11 cellular contexts compared by ENCODE assay signal in the genomic region with DNA sequence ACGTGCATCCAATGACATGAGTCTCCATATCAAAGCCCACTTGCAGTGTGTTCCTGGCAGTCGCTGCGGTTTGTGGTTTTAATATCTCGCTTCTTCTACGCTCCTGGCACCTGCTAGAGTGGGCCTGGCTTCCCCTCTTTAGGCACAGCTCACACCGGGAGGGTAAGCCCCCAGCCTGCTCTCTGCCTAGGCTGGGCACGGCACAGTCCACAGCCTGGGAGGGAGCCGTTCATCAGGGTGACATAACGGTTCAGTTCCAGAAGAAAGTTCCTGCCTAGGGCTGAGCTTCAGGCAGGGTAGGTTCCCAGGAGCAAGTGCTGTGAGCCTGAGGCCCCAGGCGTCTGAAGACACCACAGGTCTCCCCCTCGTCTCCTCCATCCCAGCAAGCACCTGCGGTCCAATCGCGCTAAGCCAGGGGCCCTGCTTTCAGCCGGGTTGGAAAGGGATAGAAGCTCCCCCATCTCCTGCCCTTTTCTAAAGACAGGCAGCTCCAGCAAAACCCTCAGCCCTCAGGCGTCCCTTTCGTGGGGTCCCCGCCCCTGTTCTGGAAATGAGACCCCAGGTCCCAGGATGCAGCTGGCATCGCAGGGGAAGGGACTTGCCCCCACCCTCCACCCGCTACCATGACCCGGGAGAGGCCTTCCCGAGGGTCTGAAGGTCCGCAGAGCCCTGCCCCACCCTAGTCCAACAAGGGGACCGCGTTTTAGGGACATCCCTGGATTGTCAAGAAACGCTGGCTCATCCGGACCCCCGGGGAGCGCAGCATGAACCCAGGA.
DNase-seq lines count a peak whose midpoint lies in the region; ATAC-seq, FAIRE-seq and TF ChIP-seq lines count a peak whose summit lies in the region.
"Had no signal": no experiment of that assay in that cellular context is flagged by ENCODE, and none has a peak within 500 bp of the region (broad histone marks: within the 10 kb centered on the region; RNA-seq: fewer than 3 reads in every experiment).

No MANE protein-coding gene starts in this region.

- H3K23ac ChIP-seq in H9 (ENCODE audit: insufficient read length, low read depth, low read length), result no peak overlapping the region

- H2BK12ac ChIP-seq in H9 (ENCODE audit: insufficient read length, low read depth, low read length), result no peak overlapping the region

- H2BK5ac ChIP-seq in H9 (ENCODE audit: insufficient read length, low read length), result no peak overlapping the region

- no peaks in the 10 kb centered on the region for H3K36me3 ChIP-seq in small intestine (ENCODE audit: control insufficient read depth in 2 of 2, insufficient read depth in 2 of 2, low read length in 2 of 2)
- H3K36me3 ChIP-seq: Peyer's patch had no signal

- no peaks in the 10 kb centered on the region for H3K36me3 Mint-ChIP-seq in H9 (ENCODE audit: insufficient read depth in 1 of 3, low read depth in 3 of 3)
- H3K36me3 Mint-ChIP-seq in naive B cell, result no peaks in the 10 kb centered on the region
- H3K36me3 Mint-ChIP-seq: CD8-positive, alpha-beta memory T cell; memory B cell had no signal

- WGBS in A549 (ENCODE audit: missing lambda C conversion rate), result 57% methylated on average over 29 of the region's 29 CpGs
- WGBS in H9 (ENCODE audit: extremely low coverage, insufficient read length, low lambda C conversion rate), result no CpG with 5 or more reads among the region's 29 CpGs
- WGBS in small intestine, 3 donors, result 30 to 40% (median 31%) methylated on average over 28 to 29 of the region's 29 CpGs

- CTCF ChIA-PET in A549 (lab: Yijun Ruan, JAX), result interaction anchor here (0.6 to 5.1 kb wide), 126 partner anchors 7 to 1580 kb away, joined by 3 to 124 read pairs (median 4); partner anchors contain the start of gene ZNF507

- no peak overlapping the region for H3K4me3 ChIP-seq in A549
- H3K4me3 ChIP-seq in coronary artery, result peak overlapping the region; percentile 53
- H3K4me3 ChIP-seq in small intestine (ENCODE audit: low read depth in 1 of 2, low read length in 2 of 2), result no peak overlapping the region

- H3K4me1 Mint-ChIP-seq in H9 (peaks cover 2 to 14% of the 10 kb centered on the region in 2 experiments; a peak in 3 of 4 replicates), naive B cell (peaks cover 9 to 13% (median 13%) of the 10 kb centered on the region in 3 donors)
- H3K4me1 Mint-ChIP-seq: memory B cell had no signal

- peaks cover 37% of the 10 kb centered on the region for H3K27me3 Mint-ChIP-seq in H9 (ENCODE audit: low read depth)
- peaks cover 27 to 53% (median 50%) of the 10 kb centered on the region in 3 donors for H3K27me3 Mint-ChIP-seq in naive B cell

- H2BK15ac ChIP-seq in H9 (ENCODE audit: low read depth, low read length), result no peak overlapping the region

- H3K4me3 Mint-ChIP-seq in H9, result peak overlapping the region in 1 of 2 experiments; percentile 84; a peak in 4 of 5 replicates
- H3K4me3 Mint-ChIP-seq in naive B cell, result peak overlapping the region in 7 of 8 donors; percentile 9 to 89 (median 73)

- H2AK5ac ChIP-seq in H9 (ENCODE audit: insufficient read length, low read length), result no peak overlapping the region

- H2BK120ac ChIP-seq in H9 (ENCODE audit: low read depth, low read length, poor library complexity, severe bottlenecking), result no peak overlapping the region

- H3K4me2 ChIP-seq in A549 (peak overlapping the region; percentile 59; the same call in 2 of the 3 replicates), H9 (ENCODE audit: insufficient read depth, insufficient read length, low read length) (peak overlapping the region; percentile 14)

- no peak for DNase-seq in A549 (ENCODE audit: low read depth in 1 of 2, low spot score in 1 of 2)
- DNase-seq in H9, result no peak
- DNase-seq in coronary artery (ENCODE audit: low spot score), result no peak
- DNase-seq in naive B cell, result no peak
- no peak for DNase-seq in NOMO-1 treated with dmso at 0.1 percent for 144 hours (lab: John Stamatoyannopoulos, UW; ENCODE audit: unreplicated experiment)
- no peak for DNase-seq in small intestine
- no peak for DNase-seq in SKM-1 (lab: John Stamatoyannopoulos, UW; ENCODE audit: unreplicated experiment)

- ATAC-seq in A549 (peak; percentile 16 to 62; a peak in 5 of 6 replicates), naive B cell (ENCODE audit: low read depth in 2 of 2) (peak; percentile 48 to 57), HG02840 (IDR thresholded peaks at IDR 0.05; ENCODE audit: low FRiP score, unreplicated experiment) (no peak)

- no peak for TF ChIP-seq CTCF in A549 (IDR thresholded peaks at IDR 0.05)
- TF ChIP-seq CTCF in H9 (conservative IDR thresholded peaks at IDR 0.05), result no peak
- TF ChIP-seq CTCF in coronary artery (IDR thresholded peaks at IDR 0.05), result no peak

- H3K79me2 ChIP-seq in H9 (ENCODE audit: insufficient read depth, low read length), result no peaks in the 10 kb centered on the region

- no peak overlapping the region for H3K4ac ChIP-seq in H9 (ENCODE audit: low read depth, low read length)

- no peak overlapping the region for H2AFZ ChIP-seq in H9 (ENCODE audit: low read length)

- H4K91ac ChIP-seq in H9 (ENCODE audit: insufficient read length, low read depth, low read length), result no peak overlapping the region

- no peaks in the 10 kb centered on the region for H3K79me1 ChIP-seq in H9 (ENCODE audit: insufficient read depth, low read depth, low read length, poor library complexity, severe bottlenecking)

- H3K18ac ChIP-seq in H9 (ENCODE audit: insufficient read length, low read depth, low read length), result no peak overlapping the region

- H4K8ac ChIP-seq in H9 (replicated peaks; ENCODE audit: insufficient read length, low read depth, low read length), result no peak overlapping the region

- FAIRE-seq in A549 (lab: Jason Lieb, UNC), result no peak
- no peak for FAIRE-seq in small intestine (lab: Jason Lieb, UNC)

- no peak overlapping the region for H4K5ac ChIP-seq in H9 (ENCODE audit: insufficient read length, low read depth, low read length)

- no peak overlapping the region for H3K14ac ChIP-seq in H9 (ENCODE audit: insufficient read depth, low read length)

- POLR2A ChIA-PET in A549 (lab: Yijun Ruan, JAX), result no interaction called here

- no peak overlapping the region for H2BK20ac ChIP-seq in H9 (ENCODE audit: low read depth, low read length, poor library complexity, severe bottlenecking)

- no peaks in the 10 kb centered on the region; a peak in 1 of 5 replicates for H3K9me3 Mint-ChIP-seq in H9
- peaks cover 0 to 4% (median 0%) of the 10 kb centered on the region in 7 donors for H3K9me3 Mint-ChIP-seq in naive B cell
- H3K9me3 Mint-ChIP-seq: CD8-positive, alpha-beta memory T cell; memory B cell had no signal

- H3K27me3 ChIP-seq in H9 (ENCODE audit: insufficient read depth, low read length) (peaks cover 4% of the 10 kb centered on the region; the same call in 1 of the 2 replicates), small intestine (ENCODE audit: control insufficient read depth in 2 of 2, insufficient read depth in 2 of 2, low read length in 2 of 2) (peaks cover 0 to 9% of the 10 kb centered on the region in 2 donors)
- H3K27me3 ChIP-seq: Peyer's patch had no signal

- no peak for TF ChIP-seq POLR2A in A549 (IDR thresholded peaks at IDR 0.05; ENCODE audit: low read length)

- H3K27ac ChIP-seq in A549 (no peak overlapping the region), H9 (ENCODE audit: insufficient read length, low read depth, low read length) (no peak overlapping the region), coronary artery (no peak overlapping the region), small intestine (ENCODE audit: low read depth in 1 of 2, low read length in 1 of 2) (no peak overlapping the region)
- H3K27ac ChIP-seq: Peyer's patch had no signal

- H3K9me3 ChIP-seq in A549 (no peaks in the 10 kb centered on the region), H9 (ENCODE audit: control insufficient read depth, low read depth, low read length) (no peaks in the 10 kb centered on the region), small intestine (ENCODE audit: control insufficient read depth, low read depth) (no peaks in the 10 kb centered on the region)
- H3K9me3 ChIP-seq: Peyer's patch had no signal

- H3K23me2 ChIP-seq in H9 (ENCODE audit: insufficient read length, low read depth, low read length, poor library complexity, severe bottlenecking), result no peaks in the 10 kb centered on the region

- TF ChIP-seq RAD21 in A549 (conservative IDR thresholded peaks at IDR 0.05 in 1 of 2, IDR thresholded peaks at IDR 0.05 in 1 of 2), result no peak

- H3K9ac ChIP-seq in H9 (ENCODE audit: extremely low read depth, insufficient read length, low read length), result no peak overlapping the region

- no peak for TF ChIP-seq EP300 in A549 (IDR thresholded peaks at IDR 0.05)

- H3K4me1 ChIP-seq in A549 (no peaks in the 10 kb centered on the region), H9 (ENCODE audit: insufficient read depth, low read length) (no peaks in the 10 kb centered on the region), small intestine (ENCODE audit: control insufficient read depth in 2 of 2, insufficient read depth in 1 of 2, low read depth in 1 of 2, low read length in 1 of 2) (no peaks in the 10 kb centered on the region)

- no peak overlapping the region for H3K56ac ChIP-seq in H9 (ENCODE audit: insufficient read length, low read depth, low read length)

- H3T11ph ChIP-seq in H9 (ENCODE audit: low read length), result no peak overlapping the region

- H3K27ac Mint-ChIP-seq in H9, result no peak overlapping the region
- no peak overlapping the region for H3K27ac Mint-ChIP-seq in naive B cell
- H3K27ac Mint-ChIP-seq: memory B cell had no signal

- no peaks in the 10 kb centered on the region for H4K20me1 ChIP-seq in H9 (ENCODE audit: control insufficient read depth, insufficient read depth, insufficient read length)

TF ChIP-seq in A549, 52 proteins besides CTCF, POLR2A, EP300 and RAD21 (continues in another document):
- TF ChIP-seq POLR2AphosphoS2 (conservative IDR thresholded peaks at IDR 0.05; ENCODE audit: low read length), result no peak
- no peak for TF ChIP-seq CHD2 (IDR thresholded peaks at IDR 0.05; ENCODE audit: low read length, partially characterized antibody)
- TF ChIP-seq, protein P1, sequence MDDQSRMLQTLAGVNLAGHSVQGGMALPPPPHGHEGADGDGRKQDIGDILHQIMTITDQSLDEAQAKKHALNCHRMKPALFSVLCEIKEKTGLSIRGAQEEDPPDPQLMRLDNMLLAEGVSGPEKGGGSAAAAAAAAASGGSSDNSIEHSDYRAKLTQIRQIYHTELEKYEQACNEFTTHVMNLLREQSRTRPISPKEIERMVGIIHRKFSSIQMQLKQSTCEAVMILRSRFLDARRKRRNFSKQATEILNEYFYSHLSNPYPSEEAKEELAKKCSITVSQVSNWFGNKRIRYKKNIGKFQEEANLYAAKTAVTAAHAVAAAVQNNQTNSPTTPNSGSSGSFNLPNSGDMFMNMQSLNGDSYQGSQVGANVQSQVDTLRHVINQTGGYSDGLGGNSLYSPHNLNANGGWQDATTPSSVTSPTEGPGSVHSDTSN (IDR thresholded peaks at IDR 0.05), result no peak
- TF ChIP-seq NFE2L2 (conservative IDR thresholded peaks at IDR 0.05; ENCODE audit: low read length), result no peak
- no peak for TF ChIP-seq HDAC2 (IDR thresholded peaks at IDR 0.05)
- TF ChIP-seq CEBPB (IDR thresholded peaks at IDR 0.05), result no peak
- TF ChIP-seq, protein P2, sequence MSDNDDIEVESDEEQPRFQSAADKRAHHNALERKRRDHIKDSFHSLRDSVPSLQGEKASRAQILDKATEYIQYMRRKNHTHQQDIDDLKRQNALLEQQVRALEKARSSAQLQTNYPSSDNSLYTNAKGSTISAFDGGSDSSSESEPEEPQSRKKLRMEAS (IDR thresholded peaks at IDR 0.05), result no peak
- no peak for TF ChIP-seq HOXB5 (CRISPR knock-in tag; IDR thresholded peaks at IDR 0.05)
